Comparison of ENCODE assay signal across 23 cellular contexts in genomic region chr18:79580481-79581171, GRCh38.
DNase-seq lines count a peak whose midpoint lies in the region; ATAC-seq and TF ChIP-seq lines count a peak whose summit lies in the region.
"Had no signal": no experiment of that assay in that cellular context is flagged by ENCODE, and none has a peak within 500 bp of the region (broad histone marks: within the 10 kb centered on the region; RNA-seq: fewer than 3 reads in every experiment).

No MANE protein-coding gene starts in this region.

- H3K4me3 Mint-ChIP-seq in chondrocyte (ENCODE audit: unreplicated experiment), result no peak overlapping the region
- H3K4me3 Mint-ChIP-seq: activated CD4-positive, alpha-beta T cell treated with anti-CD3 and anti-CD28 coated beads for 36 hours; activated CD8-positive, alpha-beta T cell treated with anti-CD3 and anti-CD28 coated beads, Interleukin-2, amount 10 ng/mL, durations not matched to agents 7 days and 5 days; neural progenitor cell; stimulated activated naive CD8-positive, alpha-beta T cell treated with anti-CD3 and anti-CD28 coated beads, Interleukin-15, amount 100 ng/mL, for 72 hours; T-helper 1 cell treated with Interleukin-12 subunit alpha and Interleukin-12 subunit beta and Interleukin-4 antibody, amounts not matched to agents 30 μg/mL and 1 μg/mL, for 36 hours had no signal

- ATAC-seq in left ventricle myocardium superior (no peak), left cardiac atrium (no peak), HG02852 (IDR thresholded peaks at IDR 0.05; ENCODE audit: unreplicated experiment) (no peak), HG03095 (IDR thresholded peaks at IDR 0.05; ENCODE audit: unreplicated experiment) (no peak), HG03469 (IDR thresholded peaks at IDR 0.05; ENCODE audit: unreplicated experiment) (no peak)
- ATAC-seq: activated CD4-positive, alpha-beta T cell treated with anti-CD3 and anti-CD28 coated beads for 36 hours; activated CD8-positive, alpha-beta T cell treated with anti-CD3 and anti-CD28 coated beads, Interleukin-2, amount 10 ng/mL, durations not matched to agents 7 days and 5 days; HCT116; stimulated activated naive CD8-positive, alpha-beta T cell treated with anti-CD3 and anti-CD28 coated beads, Interleukin-15, amount 100 ng/mL, for 72 hours had no signal

- no peaks in the 10 kb centered on the region for H3K79me2 ChIP-seq in osteoblast (ENCODE audit: insufficient read depth, low read length)

- H3K4me1 ChIP-seq in osteoblast (ENCODE audit: insufficient read depth, low read length), result no peaks in the 10 kb centered on the region
- H3K4me1 ChIP-seq: neural progenitor cell had no signal

- no peak overlapping the region for H3K27ac ChIP-seq in osteoblast (ENCODE audit: low read depth, low read length)
- H3K27ac ChIP-seq: neural progenitor cell, prostate gland, tibial artery had no signal

- no peaks in the 10 kb centered on the region for H3K9me3 ChIP-seq in osteoblast (ENCODE audit: low read depth, low read length)
- H3K9me3 ChIP-seq: prostate gland, SK-N-SH, tibial artery had no signal

- H3K4me3 ChIP-seq in osteoblast (ENCODE audit: insufficient read depth, low read length), result no peak overlapping the region
- H3K4me3 ChIP-seq: neural progenitor cell, prostate gland, tibial artery had no signal

- H3K36me3 ChIP-seq in osteoblast (ENCODE audit: insufficient read depth, low read length), result no peaks in the 10 kb centered on the region
- H3K36me3 ChIP-seq: neural progenitor cell, prostate gland, tibial artery had no signal

- H3K27ac Mint-ChIP-seq in chondrocyte (ENCODE audit: unreplicated experiment), result no peak overlapping the region
- H3K27ac Mint-ChIP-seq: activated CD4-positive, alpha-beta T cell treated with anti-CD3 and anti-CD28 coated beads for 36 hours; activated CD8-positive, alpha-beta T cell treated with anti-CD3 and anti-CD28 coated beads, Interleukin-2, amount 10 ng/mL, durations not matched to agents 7 days and 5 days; neural progenitor cell; T-helper 1 cell treated with Interleukin-12 subunit alpha and Interleukin-12 subunit beta and Interleukin-4 antibody, amounts not matched to agents 30 μg/mL and 1 μg/mL, for 36 hours had no signal

- TF ChIP-seq CTCF in chondrocyte (IDR thresholded peaks at IDR 0.05) (no peak), osteoblast (IDR thresholded peaks at IDR 0.05; ENCODE audit: extremely low read depth, low read depth, low read length) (no peak)

- H3K36me3 Mint-ChIP-seq in chondrocyte (ENCODE audit: low read depth), result no peaks in the 10 kb centered on the region
- H3K36me3 Mint-ChIP-seq: neural progenitor cell had no signal

- no peaks in the 10 kb centered on the region for H3K9me3 Mint-ChIP-seq in chondrocyte (ENCODE audit: low read depth)
- H3K9me3 Mint-ChIP-seq: neural progenitor cell; stimulated activated naive CD8-positive, alpha-beta T cell treated with anti-CD3 and anti-CD28 coated beads, Interleukin-15, amount 100 ng/mL, for 72 hours; T-helper 1 cell treated with Interleukin-12 subunit alpha and Interleukin-12 subunit beta and Interleukin-4 antibody, amounts not matched to agents 30 μg/mL and 1 μg/mL, for 36 hours had no signal

- no peak overlapping the region for H3K4me2 ChIP-seq in osteoblast (ENCODE audit: insufficient read depth, low read length)
- H3K4me2 ChIP-seq: neural progenitor cell, SK-N-SH had no signal

- no peaks in the 10 kb centered on the region for H3K27me3 Mint-ChIP-seq in chondrocyte (ENCODE audit: low read depth)
- H3K27me3 Mint-ChIP-seq: activated CD4-positive, alpha-beta T cell treated with anti-CD3 and anti-CD28 coated beads for 36 hours; stimulated activated naive CD8-positive, alpha-beta T cell treated with anti-CD3 and anti-CD28 coated beads, Interleukin-15, amount 100 ng/mL, for 72 hours had no signal

- no peaks in the 10 kb centered on the region for H4K20me1 ChIP-seq in osteoblast (ENCODE audit: insufficient read depth, low read length)

- intact Hi-C loops in left ventricle myocardium superior (cut with micrococcal nuclease), result no loop called here
- intact Hi-C loops in left cardiac atrium (cut with DNase I), result no loop called here

- H2AFZ ChIP-seq in osteoblast (ENCODE audit: low read length), result no peak overlapping the region
- H2AFZ ChIP-seq: neural progenitor cell had no signal

- H3K27me3 ChIP-seq in osteoblast (ENCODE audit: insufficient read depth, low read length), result no peaks in the 10 kb centered on the region
- H3K27me3 ChIP-seq: neural progenitor cell, tibial artery had no signal

- peaks cover 32% of the 10 kb centered on the region for H3K4me1 Mint-ChIP-seq in chondrocyte (ENCODE audit: low read depth)
- H3K4me1 Mint-ChIP-seq: activated CD4-positive, alpha-beta T cell treated with anti-CD3 and anti-CD28 coated beads for 36 hours had no signal

- DNase-seq in left ventricle myocardium superior (peak; percentile 19), left cardiac atrium (no peak), chondrocyte (ENCODE audit: low spot score) (peak; percentile 81), osteoblast (ENCODE audit: insufficient read length, low spot score, missing footprints) (peak; percentile 62)
- DNase-seq: activated CD4-positive, alpha-beta T cell treated with anti-CD3 and anti-CD28 coated beads for 36 hours; activated CD8-positive, alpha-beta T cell treated with anti-CD3 and anti-CD28 coated beads, Interleukin-2, amount 10 ng/mL, durations not matched to agents 7 days and 5 days; effector CD8-positive, alpha-beta T cell; kidney glomerular epithelial cell; mammary epithelial cell; NCI-H1436; NCI-H2081 treated with DMSO at 0.1 percent for 48 hours; NCI-H345; NCI-H774; SK-N-SH; stimulated activated naive CD8-positive, alpha-beta T cell treated with anti-CD3 and anti-CD28 coated beads, Interleukin-15, amount 100 ng/mL, for 72 hours had no signal
